ENCODE assay signal across 8 cellular contexts in genomic region chr10:46998595-46998994, GRCh38.
"Had no signal": no experiment of that assay in that cellular context is flagged by ENCODE, and none has a peak within 500 bp of the region (broad histone marks: within the 10 kb centered on the region; RNA-seq: fewer than 3 reads in every experiment).

No MANE protein-coding gene starts in this region.

- H2AFZ ChIP-seq: GM23248 had no signal

- H3K27ac ChIP-seq: GM23248, HL-60 had no signal

- DNase-seq: GM23248, GOT3, H7, HFFc6 had no signal

- H3K4me3 ChIP-seq: GM23248, HAP-1 had no signal

- H3K9ac ChIP-seq: GM23248 had no signal

- H3K9me3 ChIP-seq: HAP-1 had no signal

- ATAC-seq: HCT116, HepG2 had no signal

- H3K4me1 ChIP-seq: HAP-1 had no signal

- H3K36me3 ChIP-seq: HAP-1 had no signal
